In genomic region chr14:67240978-67241415, GRCh38 we compare ENCODE assay signal across 8 cellular contexts. TPM values are rescaled to one million over a fixed set of nuclear protein-coding genes. Genes with fewer than 3 reads are reported as not detected.
DNase-seq lines count a peak whose midpoint lies in the region; ATAC-seq and TF ChIP-seq lines count a peak whose summit lies in the region.

No MANE protein-coding gene starts in this region.

- H3K27ac ChIP-seq in C4-2B: peak overlapping the region; percentile 98
- peak overlapping the region; percentile 96 to 98 (median 98) for H3K27ac ChIP-seq in right lobe of liver

- peak overlapping the region; percentile 87 to 91 (median 87) for H3K4me3 ChIP-seq in right lobe of liver

- ATAC-seq in GM19351 (IDR thresholded peaks at IDR 0.05; ENCODE audit: unreplicated experiment) (peak; percentile 84), HG03520 (IDR thresholded peaks at IDR 0.05; ENCODE audit: unreplicated experiment) (peak; percentile 87), right lobe of liver (peak; percentile 93 to 98 (median 94))

- intact Hi-C loops in right lobe of liver (cut with DNase I): no loop called here

- no peaks in the 10 kb centered on the region for H3K27me3 ChIP-seq in right lobe of liver

- H3K9me3 ChIP-seq in right lobe of liver: no peaks in the 10 kb centered on the region

- peaks cover 0 to 8% (median 1%) of the 10 kb centered on the region in 4 donors for H3K4me1 ChIP-seq in right lobe of liver

- no peaks in the 10 kb centered on the region for H3K36me3 ChIP-seq in right lobe of liver

- DNase-seq in NCI-H526 treated with DMSO at 0.1 percent for 48 hours (lab: John Stamatoyannopoulos, UW) (peak; percentile 93), dermis microvascular lymphatic vessel endothelial cell (ENCODE audit: low read depth in 2 of 2) (peak; percentile 90 to 97), right lobe of liver (peak; percentile 98)
- peak; percentile 85 to 89 for DNase-seq in activated CD4-positive, alpha-beta T cell treated with anti-CD3 and anti-CD28 coated beads, Interleukin-2, amount 50 U/mL, for 4 hours
- DNase-seq in stimulated activated CD4-positive, alpha-beta T cell treated with anti-CD3 and anti-CD28 coated beads, Interleukin-4, amount 100 ng/mL, for 24 hours: peak; percentile 93

- TF ChIP-seq POLR2A in right lobe of liver (IDR thresholded peaks at IDR 0.05): peak; percentile 74

- no peak for TF ChIP-seq CTCF in C4-2B (conservative IDR thresholded peaks at IDR 0.05)
- no peak for TF ChIP-seq CTCF in right lobe of liver (IDR thresholded peaks at IDR 0.05)

- WGBS in right lobe of liver (ENCODE audit: insufficient coverage, low coverage, low lambda C conversion rate, missing lambda C conversion rate): 0% methylated on average over 31 of the region's 54 CpGs

RNA-seq across cellular contexts. Expression of gene PALS1, which starts 0.2 kb away (rescaled TPM):
- total RNA-seq in dermis microvascular lymphatic vessel endothelial cell (24.1 and 27.8 TPM in 2 replicates), right lobe of liver (10 to 100 TPM in 5 of 6 experiments, 1 to 10 TPM in 1; 9.7 to 15.7 (median 14.7) TPM)

RNA-seq across cellular contexts. Expression of gene GARIN2, which starts 51.8 kb away (rescaled TPM):
- not detected in 2 replicates for total RNA-seq in dermis microvascular lymphatic vessel endothelial cell
- total RNA-seq in right lobe of liver: under 1 TPM in 2 of 6 experiments, not detected in 4; 0.12 to 0.24 TPM

Comparison
In these comparisons a context has a peak if more than half of its experiments do, and no peak if none do; other contexts are left out.
1. Peak in every context shown above with its lines: DNase-seq, ATAC-seq, H3K4me3 ChIP-seq and H3K27ac ChIP-seq.